Comparison of ENCODE assay signal across 20 cellular contexts in genomic region chr14:30869525-30870150, GRCh38.
"Had no signal": no experiment of that assay in that cellular context is flagged by ENCODE, and none has a peak within 500 bp of the region (broad histone marks: within the 10 kb centered on the region; RNA-seq: fewer than 3 reads in every experiment).

No MANE protein-coding gene starts in this region.

- H3K4me3 ChIP-seq: breast epithelium had no signal

- H3K9me3 ChIP-seq: breast epithelium had no signal

- DNase-seq: activated CD4-positive, alpha-beta T cell treated with anti-CD3 and anti-CD28 coated beads for 48 hours; activated CD4-positive, alpha-beta T cell treated with anti-CD3 and anti-CD28 coated beads, Interleukin-2, amount 50 U/mL, for 4 hours; activated CD4-positive, CD25-positive, alpha-beta regulatory T cell treated with anti-CD3 and anti-CD28 coated beads, Interleukin-2, amount 50 U/mL, for 72 hours; activated CD8-positive, alpha-beta memory T cell treated with anti-CD3 and anti-CD28 coated beads, Interleukin-2, amount 50 U/mL, for 48 hours; activated CD8-positive, alpha-beta T cell treated with anti-CD3 and anti-CD28 coated beads, Interleukin-2, amount 10 ng/mL, durations not matched to agents 7 days and 5 days; activated effector memory CD4-positive, alpha-beta T cell treated with Interleukin-2 at 50 U/mL for 16 hours; activated naive CD4-positive, alpha-beta T cell; activated T-cell treated with anti-CD3 and anti-CD28 coated beads, Interleukin-2, amount 50 U/mL, for 1 hour; aorta; Karpas-422; NCI-H1105 treated with DMSO at 0.1 percent for 48 hours; NCI-H1436 treated with DMSO at 0.1 percent for 48 hours; NCI-H187; NCI-H2081; NCI-H526; PC-3; SHP77; T-helper 17 cell; T-helper 9 cell had no signal

- H3K27ac ChIP-seq: breast epithelium had no signal

- H3K36me3 ChIP-seq: breast epithelium had no signal
